In genomic region chr11:83156150-83156995, GRCh38 we compare ENCODE assay signal across 7 cellular contexts. TPM values are rescaled to one million over a fixed set of nuclear protein-coding genes. Genes with fewer than 3 reads are reported as not detected.
DNase-seq lines count a peak whose midpoint lies in the region; ATAC-seq and TF ChIP-seq lines count a peak whose summit lies in the region.

No MANE protein-coding gene starts in this region.

- H3K9me2 ChIP-seq in hepatocyte (replicated peaks; ENCODE audit: insufficient read depth), result no peaks in the 10 kb centered on the region

- peaks cover 43% of the 10 kb centered on the region for H3K79me2 ChIP-seq in hepatocyte

- H4K20me1 ChIP-seq in hepatocyte (ENCODE audit: insufficient read depth, poor library complexity, severe bottlenecking), result peaks cover 33% of the 10 kb centered on the region

- in situ Hi-C loops in astrocyte of the spinal cord (cut with HindIII; ENCODE audit: low sequenced_read_pairs), result no loop called here

- peak overlapping the region; percentile 75 for H3K4me2 ChIP-seq in hepatocyte

- H3K9me3 ChIP-seq in T-helper 17 cell (ENCODE audit: control insufficient read depth, low read length, poor library complexity, severe bottlenecking) (no peaks in the 10 kb centered on the region), hepatocyte (ENCODE audit: low read depth) (no peaks in the 10 kb centered on the region)

- peak overlapping the region; percentile 98 for H3K4me3 Mint-ChIP-seq in T-helper 17 cell

- H3K4me3 ChIP-seq in astrocyte of the spinal cord (ENCODE audit: low read depth, low read length) (peak overlapping the region; percentile 65), hepatocyte (peak overlapping the region; percentile 73)

- H3K27me3 Mint-ChIP-seq in T-helper 17 cell, result no peaks in the 10 kb centered on the region

- under 1% methylated on average over 35 of the region's 35 CpGs for WGBS in hepatocyte (ENCODE audit: low lambda C conversion rate, missing lambda C conversion rate)

- peaks cover 9% of the 10 kb centered on the region for H3K36me3 Mint-ChIP-seq in T-helper 17 cell (ENCODE audit: low read depth)

- H3K27ac ChIP-seq in hepatocyte, result peak overlapping the region; percentile 84

- peak overlapping the region; percentile 99 for H3K27ac Mint-ChIP-seq in T-helper 17 cell

- peaks cover 10% of the 10 kb centered on the region for H3K4me1 ChIP-seq in hepatocyte (ENCODE audit: insufficient read depth)

- peak overlapping the region; percentile 70 for H2AFZ ChIP-seq in hepatocyte

- peak; percentile 98 for DNase-seq in NCI-H1694 treated with DMSO at 0.1 percent for 48 hours (lab: John Stamatoyannopoulos, UW)
- DNase-seq in T-helper 17 cell, result peak; percentile 87 to 98 (median 87)
- peak; percentile 100 for DNase-seq in astrocyte of the spinal cord (ENCODE audit: low read depth, low spot score)
- peak; percentile 99 for DNase-seq in hepatocyte (ENCODE audit: low spot score)
- peak; percentile 100 for DNase-seq in putamen (ENCODE audit: low spot score)

- H3K36me3 ChIP-seq in hepatocyte (replicated peaks; ENCODE audit: insufficient read depth, low read depth), result no peaks in the 10 kb centered on the region

- no peaks in the 10 kb centered on the region for H3K27me3 ChIP-seq in hepatocyte

- peaks cover 23% of the 10 kb centered on the region for H3K4me1 Mint-ChIP-seq in T-helper 17 cell

- ATAC-seq in GM18502 (IDR thresholded peaks at IDR 0.05; ENCODE audit: poor library complexity, unreplicated experiment) (peak; percentile 94), HG02938 (IDR thresholded peaks at IDR 0.05; ENCODE audit: unreplicated experiment) (peak; percentile 95), T-helper 17 cell (peak; percentile 90)

- no peak for TF ChIP-seq CTCF in astrocyte of the spinal cord (IDR thresholded peaks at IDR 0.05; ENCODE audit: low read depth, low read length)
- TF ChIP-seq CTCF in hepatocyte (IDR thresholded peaks at IDR 0.05; ENCODE audit: poor library complexity), result no peak

RNA-seq across cellular contexts. Expression of gene PCF11, which starts 0.6 kb away (rescaled TPM):
- 100 to 1,000 TPM; 152 to 153 TPM for total RNA-seq in T-helper 17 cell
- total RNA-seq in hepatocyte, result 52.3 and 60.4 TPM in 2 replicates
- polyA plus RNA-seq in hepatocyte, result 15.2 TPM in 2 replicates

RNA-seq across cellular contexts. Expression of gene ANKRD42, which starts 37.1 kb away (rescaled TPM):
- total RNA-seq in T-helper 17 cell (10 to 100 TPM in 1 of 2 donors, 1 to 10 TPM in 1; 7.5 to 10.3 TPM), hepatocyte (8.3 and 9.2 TPM in 2 replicates)
- 9.5 and 9.7 TPM in 2 replicates for polyA plus RNA-seq in hepatocyte

Comparison
In these comparisons a context has a peak if more than half of its experiments do, and no peak if none do; other contexts are left out.
1. Peak in every context shown above with its lines: DNase-seq, ATAC-seq, H3K4me3 ChIP-seq and H3K27ac ChIP-seq.